ENCODE assay signal across 25 cellular contexts in genomic region chr2:88660622-88661021, GRCh38.
"Had no signal": no experiment of that assay in that cellular context is flagged by ENCODE, and none has a peak within 500 bp of the region (broad histone marks: within the 10 kb centered on the region; RNA-seq: fewer than 3 reads in every experiment).

No MANE protein-coding gene starts in this region.

- ATAC-seq: activated CD8-positive, alpha-beta memory T cell treated with anti-CD3 and anti-CD28 coated beads, Interleukin-2, amount 10 ng/mL, durations not matched to agents 7 days and 5 days; body of pancreas; Panc1 had no signal

- DNase-seq: activated B cell treated with CpG ODN at 0.5 μM for 24 hours; activated CD4-positive, alpha-beta T cell treated with anti-CD3 and anti-CD28 coated beads for 1 hour; activated CD4-positive, alpha-beta T cell treated with anti-CD3 and anti-CD28 coated beads, Interleukin-2, amount 10 ng/mL, durations not matched to agents 24 days and 14 days; activated CD4-positive, alpha-beta T cell treated with anti-CD3 and anti-CD28 coated beads, Interleukin-2, amount 50 U/mL, for 48 hours; activated effector memory CD4-positive, alpha-beta T cell treated with Interleukin-2 at 50 U/mL for 16 hours; activated naive CD4-positive, alpha-beta T cell; activated T-cell treated with anti-CD3 and anti-CD28 coated beads, Interleukin-2, amount 50 U/mL, for 24 hours; body of pancreas; MG63; MV-4-11; NCI-H1092 treated with DMSO at 0.1 percent for 48 hours; NCI-H1417 treated with DMSO at 0.1 percent for 48 hours; NCI-H1694; NCI-H2029 treated with DMSO at 0.1 percent for 48 hours; NCI-H345; NCI-H510A treated with DMSO at 0.1 percent for 48 hours; NCI-H69; NK-92 treated with Interleukin-12 subunit alpha and Interleukin-12 subunit beta, amount 100 ng/mL, for 24 hours; OCI-M1; Right ventricle myocardium superior; RPMI8226; SJCRH30 had no signal

- H3K27me3 ChIP-seq: ascending aorta, body of pancreas, MG63, SJCRH30 had no signal

- H3K27ac ChIP-seq: SJCRH30 had no signal

- H3K36me3 ChIP-seq: ascending aorta, MG63, SJCRH30 had no signal

- H3K9me3 ChIP-seq: ascending aorta, body of pancreas, MG63, SJCRH30 had no signal

- H3K4me3 ChIP-seq: ascending aorta, body of pancreas, MG63, SJCRH30 had no signal
